In the genomic region with DNA sequence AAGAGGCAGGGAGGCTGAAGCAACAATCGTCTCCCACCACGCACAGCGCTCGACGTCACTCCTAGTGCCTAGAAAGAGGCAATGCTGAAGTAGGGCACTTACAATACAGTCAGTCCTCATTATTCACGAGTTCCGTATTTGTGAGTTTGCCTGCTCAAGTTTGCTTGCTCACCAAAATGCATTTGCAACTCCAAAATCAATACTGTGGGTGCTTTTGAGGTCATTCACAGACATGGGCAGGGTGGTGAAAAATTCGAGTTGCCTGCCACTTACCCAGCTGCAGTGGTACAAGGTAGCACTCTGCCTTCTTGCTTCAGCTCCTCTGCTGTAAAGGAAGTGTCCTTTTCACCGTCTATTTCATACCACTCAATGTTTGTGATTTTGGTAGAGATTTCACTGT, we compare ENCODE assay signal across 1 cellular context.
TF ChIP-seq lines count a peak whose summit lies in the region.

No MANE protein-coding gene starts in this region.

TF ChIP-seq in K562, 482 proteins besides CTCF, POLR2A, EP300 and RAD21:
- TF ChIP-seq ILK (tag; IDR thresholded peaks at IDR 0.05; ENCODE audit: borderline replicate concordance, low read depth) (no peak), STAT5B (CRISPR knock-in tag; IDR thresholded peaks at IDR 0.05) (no peak), HMG20B (CRISPR knock-in tag; IDR thresholded peaks at IDR 0.05) (no peak), ZFP36 (IDR thresholded peaks at IDR 0.05; ENCODE audit: low read depth, low read length, partially characterized antibody) (no peak), CTBP1 (IDR thresholded peaks at IDR 0.05; ENCODE audit: borderline replicate concordance) (no peak), CC2D1A (IDR thresholded peaks at IDR 0.05) (no peak), STAT5A (IDR thresholded peaks at IDR 0.05; ENCODE audit: borderline replicate concordance, low read length) (no peak), ZNF282 (CRISPR knock-in tag; IDR thresholded peaks at IDR 0.05) (no peak), EP400 (IDR thresholded peaks at IDR 0.05) (no peak), KAT8 (IDR thresholded peaks at IDR 0.05; ENCODE audit: low read depth) (no peak), ZNF274 (IDR thresholded peaks at IDR 0.05; ENCODE audit: borderline replicate concordance, low read depth, low read length) (no peak), NRF1 (conservative IDR thresholded peaks at IDR 0.05 in 1 of 2, IDR thresholded peaks at IDR 0.05 in 1 of 2) (no peak)
- TF ChIP-seq, protein P1, sequence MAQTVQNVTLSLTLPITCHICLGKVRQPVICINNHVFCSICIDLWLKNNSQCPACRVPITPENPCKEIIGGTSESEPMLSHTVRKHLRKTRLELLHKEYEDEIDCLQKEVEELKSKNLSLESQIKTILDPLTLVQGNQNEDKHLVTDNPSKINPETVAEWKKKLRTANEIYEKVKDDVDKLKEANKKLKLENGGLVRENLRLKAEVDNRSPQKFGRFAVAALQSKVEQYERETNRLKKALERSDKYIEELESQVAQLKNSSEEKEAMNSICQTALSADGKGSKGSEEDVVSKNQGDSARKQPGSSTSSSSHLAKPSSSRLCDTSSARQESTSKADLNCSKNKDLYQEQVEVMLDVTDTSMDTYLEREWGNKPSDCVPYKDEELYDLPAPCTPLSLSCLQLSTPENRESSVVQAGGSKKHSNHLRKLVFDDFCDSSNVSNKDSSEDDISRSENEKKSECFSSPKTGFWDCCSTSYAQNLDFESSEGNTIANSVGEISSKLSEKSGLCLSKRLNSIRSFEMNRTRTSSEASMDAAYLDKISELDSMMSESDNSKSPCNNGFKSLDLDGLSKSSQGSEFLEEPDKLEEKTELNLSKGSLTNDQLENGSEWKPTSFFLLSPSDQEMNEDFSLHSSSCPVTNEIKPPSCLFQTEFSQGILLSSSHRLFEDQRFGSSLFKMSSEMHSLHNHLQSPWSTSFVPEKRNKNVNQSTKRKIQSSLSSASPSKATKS (CRISPR knock-in tag; IDR thresholded peaks at IDR 0.05): no peak
- TF ChIP-seq, protein P2, sequence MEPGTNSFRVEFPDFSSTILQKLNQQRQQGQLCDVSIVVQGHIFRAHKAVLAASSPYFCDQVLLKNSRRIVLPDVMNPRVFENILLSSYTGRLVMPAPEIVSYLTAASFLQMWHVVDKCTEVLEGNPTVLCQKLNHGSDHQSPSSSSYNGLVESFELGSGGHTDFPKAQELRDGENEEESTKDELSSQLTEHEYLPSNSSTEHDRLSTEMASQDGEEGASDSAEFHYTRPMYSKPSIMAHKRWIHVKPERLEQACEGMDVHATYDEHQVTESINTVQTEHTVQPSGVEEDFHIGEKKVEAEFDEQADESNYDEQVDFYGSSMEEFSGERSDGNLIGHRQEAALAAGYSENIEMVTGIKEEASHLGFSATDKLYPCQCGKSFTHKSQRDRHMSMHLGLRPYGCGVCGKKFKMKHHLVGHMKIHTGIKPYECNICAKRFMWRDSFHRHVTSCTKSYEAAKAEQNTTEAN (CRISPR knock-in tag; IDR thresholded peaks at IDR 0.05): no peak
- TF ChIP-seq, protein P3, sequence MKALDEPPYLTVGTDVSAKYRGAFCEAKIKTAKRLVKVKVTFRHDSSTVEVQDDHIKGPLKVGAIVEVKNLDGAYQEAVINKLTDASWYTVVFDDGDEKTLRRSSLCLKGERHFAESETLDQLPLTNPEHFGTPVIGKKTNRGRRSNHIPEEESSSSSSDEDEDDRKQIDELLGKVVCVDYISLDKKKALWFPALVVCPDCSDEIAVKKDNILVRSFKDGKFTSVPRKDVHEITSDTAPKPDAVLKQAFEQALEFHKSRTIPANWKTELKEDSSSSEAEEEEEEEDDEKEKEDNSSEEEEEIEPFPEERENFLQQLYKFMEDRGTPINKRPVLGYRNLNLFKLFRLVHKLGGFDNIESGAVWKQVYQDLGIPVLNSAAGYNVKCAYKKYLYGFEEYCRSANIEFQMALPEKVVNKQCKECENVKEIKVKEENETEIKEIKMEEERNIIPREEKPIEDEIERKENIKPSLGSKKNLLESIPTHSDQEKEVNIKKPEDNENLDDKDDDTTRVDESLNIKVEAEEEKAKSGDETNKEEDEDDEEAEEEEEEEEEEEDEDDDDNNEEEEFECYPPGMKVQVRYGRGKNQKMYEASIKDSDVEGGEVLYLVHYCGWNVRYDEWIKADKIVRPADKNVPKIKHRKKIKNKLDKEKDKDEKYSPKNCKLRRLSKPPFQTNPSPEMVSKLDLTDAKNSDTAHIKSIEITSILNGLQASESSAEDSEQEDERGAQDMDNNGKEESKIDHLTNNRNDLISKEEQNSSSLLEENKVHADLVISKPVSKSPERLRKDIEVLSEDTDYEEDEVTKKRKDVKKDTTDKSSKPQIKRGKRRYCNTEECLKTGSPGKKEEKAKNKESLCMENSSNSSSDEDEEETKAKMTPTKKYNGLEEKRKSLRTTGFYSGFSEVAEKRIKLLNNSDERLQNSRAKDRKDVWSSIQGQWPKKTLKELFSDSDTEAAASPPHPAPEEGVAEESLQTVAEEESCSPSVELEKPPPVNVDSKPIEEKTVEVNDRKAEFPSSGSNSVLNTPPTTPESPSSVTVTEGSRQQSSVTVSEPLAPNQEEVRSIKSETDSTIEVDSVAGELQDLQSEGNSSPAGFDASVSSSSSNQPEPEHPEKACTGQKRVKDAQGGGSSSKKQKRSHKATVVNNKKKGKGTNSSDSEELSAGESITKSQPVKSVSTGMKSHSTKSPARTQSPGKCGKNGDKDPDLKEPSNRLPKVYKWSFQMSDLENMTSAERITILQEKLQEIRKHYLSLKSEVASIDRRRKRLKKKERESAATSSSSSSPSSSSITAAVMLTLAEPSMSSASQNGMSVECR (CRISPR knock-in tag; IDR thresholded peaks at IDR 0.05): no peak
- TF ChIP-seq, protein P4, sequence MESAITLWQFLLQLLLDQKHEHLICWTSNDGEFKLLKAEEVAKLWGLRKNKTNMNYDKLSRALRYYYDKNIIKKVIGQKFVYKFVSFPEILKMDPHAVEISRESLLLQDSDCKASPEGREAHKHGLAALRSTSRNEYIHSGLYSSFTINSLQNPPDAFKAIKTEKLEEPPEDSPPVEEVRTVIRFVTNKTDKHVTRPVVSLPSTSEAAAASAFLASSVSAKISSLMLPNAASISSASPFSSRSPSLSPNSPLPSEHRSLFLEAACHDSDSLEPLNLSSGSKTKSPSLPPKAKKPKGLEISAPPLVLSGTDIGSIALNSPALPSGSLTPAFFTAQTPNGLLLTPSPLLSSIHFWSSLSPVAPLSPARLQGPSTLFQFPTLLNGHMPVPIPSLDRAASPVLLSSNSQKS (CRISPR knock-in tag; IDR thresholded peaks at IDR 0.05): no peak
TF ChIP-seq in K562: peak in this region for 0.
